Comparison of ENCODE assay signal across 15 cellular contexts in genomic region chr4:1879491-1879890, GRCh38. TPM values are rescaled to one million over a fixed set of nuclear protein-coding genes. Genes with fewer than 3 reads are reported as not detected.
DNase-seq lines count a peak whose midpoint lies in the region; ATAC-seq and TF ChIP-seq lines count a peak whose summit lies in the region.
"Had no signal": no experiment of that assay in that cellular context is flagged by ENCODE, and none has a peak within 500 bp of the region (broad histone marks: within the 10 kb centered on the region; RNA-seq: fewer than 3 reads in every experiment).

No MANE protein-coding gene starts in this region.

- no peaks in the 10 kb centered on the region for H3K9me3 Mint-ChIP-seq in Caco-2 (ENCODE audit: unreplicated experiment)
- no peaks in the 10 kb centered on the region for H3K9me3 Mint-ChIP-seq in activated T-helper 2 cell treated with anti-CD3 and anti-CD28 coated beads, Interferon-gamma antibody, Interleukin-2, Interleukin-4, amounts not matched to agents 10 μg/mL and 5 μg/mL and 100 μg/mL, durations not matched to agents 14 hours and 24 hours and 36 hours
- H3K9me3 Mint-ChIP-seq: CD4-positive, alpha-beta memory T cell had no signal

- no peak overlapping the region for H2BK5ac ChIP-seq in neuronal stem cell (ENCODE audit: low read length)

- H3K18ac ChIP-seq in neuronal stem cell (ENCODE audit: low read length), result no peak overlapping the region

- no peak overlapping the region for H2AK5ac ChIP-seq in neuronal stem cell (ENCODE audit: low read depth, low read length)

- H3K9me3 ChIP-seq in Caco-2, result no peaks in the 10 kb centered on the region
- no peaks in the 10 kb centered on the region for H3K9me3 ChIP-seq in Loucy (ENCODE audit: insufficient read depth, low read depth, low read length)
- H3K9me3 ChIP-seq in neuronal stem cell (replicated peaks in 1 of 2; ENCODE audit: control insufficient read depth in 2 of 2, insufficient read depth in 1 of 2, low read depth in 1 of 2, low read length in 2 of 2), result peaks cover 5 to 8% of the 10 kb centered on the region in 2 donors
- H3K9me3 ChIP-seq: right lobe of liver had no signal

- H3K4me1 Mint-ChIP-seq in Caco-2 (ENCODE audit: low read depth, unreplicated experiment), result peaks cover 33% of the 10 kb centered on the region
- H3K4me1 Mint-ChIP-seq in activated T-helper 2 cell treated with anti-CD3 and anti-CD28 coated beads, Interferon-gamma antibody, Interleukin-2, Interleukin-4, amounts not matched to agents 10 μg/mL and 5 μg/mL and 100 μg/mL, durations not matched to agents 14 hours and 24 hours and 36 hours (ENCODE audit: low read depth), result peaks cover 47% of the 10 kb centered on the region

- no peak overlapping the region for H3K23ac ChIP-seq in neuronal stem cell (ENCODE audit: low read depth, low read length, poor library complexity)

- H3K9me2 ChIP-seq in Loucy (replicated peaks; ENCODE audit: low read depth, low read length), result no peaks in the 10 kb centered on the region

- H3K14ac ChIP-seq in neuronal stem cell (ENCODE audit: low read length), result no peak overlapping the region

- BruUV-seq in Caco-2 (replicated peaks; lab: Mats Ljungman, UMichigan), result no TSS peak

- intact Hi-C loops in Caco-2 (cut with micrococcal nuclease; ENCODE audit: unreplicated experiment), result no loop called here
- intact Hi-C loops in activated T-helper 2 cell treated with anti-CD3 and anti-CD28 coated beads, Interferon-gamma antibody, Interleukin-2, Interleukin-4, amounts not matched to agents 10 μg/mL and 5 μg/mL and 100 μg/mL, durations not matched to agents 14 hours and 24 hours and 36 hours (cut with micrococcal nuclease), result no loop called here

- WGBS in neuronal stem cell (ENCODE audit: extremely low coverage in 2 of 2, insufficient read length in 2 of 2, insufficient replicate concordance in 1 of 2), 2 donors, result no CpG with 5 or more reads among the region's 4 CpGs

- H3K4ac ChIP-seq in neuronal stem cell (ENCODE audit: low read length), result no peak overlapping the region

- H3K79me2 ChIP-seq in Loucy (ENCODE audit: insufficient read depth, low read length), result peaks cover 99% of the 10 kb centered on the region

- no peak overlapping the region for H4K91ac ChIP-seq in neuronal stem cell (ENCODE audit: low read depth, low read length, poor library complexity)

- no peak overlapping the region for H2BK120ac ChIP-seq in neuronal stem cell (ENCODE audit: low read depth, low read length)

- H2BK15ac ChIP-seq in neuronal stem cell (ENCODE audit: low read length), result no peak overlapping the region

- peak overlapping the region; percentile 88 for H3K27ac Mint-ChIP-seq in Caco-2 (ENCODE audit: unreplicated experiment)
- peak overlapping the region; percentile 46 for H3K27ac Mint-ChIP-seq in activated T-helper 2 cell treated with anti-CD3 and anti-CD28 coated beads, Interferon-gamma antibody, Interleukin-2, Interleukin-4, amounts not matched to agents 10 μg/mL and 5 μg/mL and 100 μg/mL, durations not matched to agents 14 hours and 24 hours and 36 hours

- no peak for ATAC-seq in GM21825 (IDR thresholded peaks at IDR 0.05; ENCODE audit: unreplicated experiment)
- ATAC-seq: HCT116 had no signal

- H3K27me3 ChIP-seq in Caco-2 (replicated peaks; ENCODE audit: control insufficient read depth, insufficient read depth, low read length) (no peaks in the 10 kb centered on the region), Loucy (ENCODE audit: insufficient read depth, low read length, poor library complexity, severe bottlenecking) (no peaks in the 10 kb centered on the region), neuronal stem cell (ENCODE audit: control insufficient read depth in 3 of 3, insufficient read depth in 3 of 3, low read depth in 1 of 3, low read length in 3 of 3) (no peaks in the 10 kb centered on the region)
- H3K27me3 ChIP-seq: right lobe of liver had no signal

- H3K9ac ChIP-seq in Loucy (ENCODE audit: low read depth, low read length, poor library complexity, severe bottlenecking), result no peak overlapping the region
- H3K9ac ChIP-seq in neuronal stem cell (ENCODE audit: low read depth, low read length, poor library complexity), result peak overlapping the region; percentile 9

- no peaks in the 10 kb centered on the region for H3K27me3 Mint-ChIP-seq in Caco-2 (ENCODE audit: insufficient read depth, unreplicated experiment)
- no peaks in the 10 kb centered on the region for H3K27me3 Mint-ChIP-seq in activated T-helper 2 cell treated with anti-CD3 and anti-CD28 coated beads, Interferon-gamma antibody, Interleukin-2, Interleukin-4, amounts not matched to agents 10 μg/mL and 5 μg/mL and 100 μg/mL, durations not matched to agents 14 hours and 24 hours and 36 hours (ENCODE audit: low read depth)
- H3K27me3 Mint-ChIP-seq: CD4-positive, alpha-beta memory T cell had no signal

- H2BK12ac ChIP-seq in neuronal stem cell (ENCODE audit: low read length), result no peak overlapping the region

- DNase-seq in Caco-2 (no peak), neuronal stem cell (ENCODE audit: low spot score) (no peak), GM20000 (ENCODE audit: low spot score) (no peak)
- no peak for DNase-seq in activated T-helper 2 cell treated with anti-CD3 and anti-CD28 coated beads, Interferon-gamma antibody, Interleukin-2, Interleukin-4, amounts not matched to agents 10 μg/mL and 5 μg/mL and 100 μg/mL, durations not matched to agents 14 hours and 24 hours and 36 hours (ENCODE audit: low spot score)
- no peak for DNase-seq in activated effector memory CD4-positive, alpha-beta T cell treated with Interleukin-2 at 50 U/mL for 16 hours
- DNase-seq: activated CD4-positive, alpha-beta T cell treated with anti-CD3 and anti-CD28 coated beads for 48 hours; CD4-positive, alpha-beta memory T cell; head of caudate nucleus; NCI-H1436; right lobe of liver; stimulated activated CD4-positive, alpha-beta T cell treated with anti-CD3 and anti-CD28 coated beads, Interleukin-2, amount 100 ng/mL, for 24 hours had no signal

- no peaks in the 10 kb centered on the region for H3F3A ChIP-seq in Loucy (ENCODE audit: low read depth)

- no peak overlapping the region for H3K4me3 ChIP-seq in Caco-2 (ENCODE audit: low read depth, low read length)
- H3K4me3 ChIP-seq in Loucy (ENCODE audit: low read length, poor library complexity, severe bottlenecking), result no peak overlapping the region
- H3K4me3 ChIP-seq in neuronal stem cell (ENCODE audit: low read length in 2 of 2), result no peak overlapping the region
- H3K4me3 ChIP-seq: coronary artery, right lobe of liver had no signal

- no peak overlapping the region for H2AFZ ChIP-seq in Loucy (ENCODE audit: low read length)
- H2AFZ ChIP-seq in neuronal stem cell (ENCODE audit: low read length), result no peak overlapping the region

- H3K36me3 ChIP-seq in Caco-2 (ENCODE audit: control insufficient read depth, insufficient read depth, low read length) (no peaks in the 10 kb centered on the region), Loucy (ENCODE audit: insufficient read depth, low read length) (no peaks in the 10 kb centered on the region), neuronal stem cell (replicated peaks in 1 of 2; ENCODE audit: control insufficient read depth in 2 of 2, insufficient read depth in 2 of 2, low read length in 2 of 2) (peaks cover 14 to 49% of the 10 kb centered on the region in 2 donors)
- H3K36me3 ChIP-seq: right lobe of liver had no signal

- H3K4me1 ChIP-seq in Caco-2, result peaks cover 24% of the 10 kb centered on the region
- H3K4me1 ChIP-seq in Loucy (ENCODE audit: insufficient read depth, low read length, poor library complexity, severe bottlenecking), result peaks cover 23% of the 10 kb centered on the region
- peaks cover 8 to 11% of the 10 kb centered on the region in 2 donors for H3K4me1 ChIP-seq in neuronal stem cell (ENCODE audit: control insufficient read depth in 2 of 2, insufficient read depth in 1 of 2, low read depth in 1 of 2, low read length in 2 of 2)

- no peak overlapping the region for H3K27ac ChIP-seq in neuronal stem cell (replicated peaks; ENCODE audit: low read length)
- H3K27ac ChIP-seq: coronary artery had no signal

- H3K4me3 Mint-ChIP-seq in Caco-2 (ENCODE audit: unreplicated experiment), result no peak overlapping the region
- H3K4me3 Mint-ChIP-seq in activated T-helper 2 cell treated with anti-CD3 and anti-CD28 coated beads, Interferon-gamma antibody, Interleukin-2, Interleukin-4, amounts not matched to agents 10 μg/mL and 5 μg/mL and 100 μg/mL, durations not matched to agents 14 hours and 24 hours and 36 hours (ENCODE audit: low read depth), result no peak overlapping the region
- H3K4me3 Mint-ChIP-seq: CD4-positive, alpha-beta memory T cell had no signal

- H3K79me1 ChIP-seq in neuronal stem cell (ENCODE audit: low read depth, low read length), result peaks cover 9% of the 10 kb centered on the region

- H3K36me3 Mint-ChIP-seq in Caco-2 (ENCODE audit: insufficient read depth, unreplicated experiment), result peaks cover 33% of the 10 kb centered on the region
- H3K36me3 Mint-ChIP-seq in activated T-helper 2 cell treated with anti-CD3 and anti-CD28 coated beads, Interferon-gamma antibody, Interleukin-2, Interleukin-4, amounts not matched to agents 10 μg/mL and 5 μg/mL and 100 μg/mL, durations not matched to agents 14 hours and 24 hours and 36 hours (ENCODE audit: low read depth), result peaks cover 47% of the 10 kb centered on the region
- H3K36me3 Mint-ChIP-seq: CD4-positive, alpha-beta memory T cell had no signal

- H3K4me2 ChIP-seq in Loucy (ENCODE audit: low read depth, low read length, poor library complexity, severe bottlenecking), result peak overlapping the region; percentile 43
- H3K4me2 ChIP-seq in neuronal stem cell (ENCODE audit: insufficient read depth, low read length, poor library complexity, severe bottlenecking), result no peak overlapping the region

- H4K8ac ChIP-seq in neuronal stem cell (ENCODE audit: low read depth, low read length), result no peak overlapping the region

- TF ChIP-seq CTCF in Caco-2 (IDR thresholded peaks at IDR 0.05; ENCODE audit: insufficient read depth in 1 of 2, low read depth in 1 of 2, low read length in 1 of 2, severe bottlenecking in 1 of 2, unreplicated experiment in 1 of 2) (no peak), Loucy (conservative IDR thresholded peaks at IDR 0.05; ENCODE audit: low read length) (no peak), GM20000 (IDR thresholded peaks at IDR 0.05; ENCODE audit: extremely low read depth, missing control alignments) (no peak)

- H4K20me1 ChIP-seq in Loucy (ENCODE audit: insufficient read depth, low read length, poor library complexity, severe bottlenecking), result peaks cover 84% of the 10 kb centered on the region

- CTCF ChIA-PET in Caco-2 (lab: Charles Lee), result no interaction called here

- POLR2A ChIA-PET in Caco-2 (lab: Charles Lee), result no interaction called here

RNA-seq across cellular contexts. Expression of gene NSD2, which starts 8.3 kb away (rescaled TPM):
- 113 and 122 TPM in 2 replicates for total RNA-seq in Caco-2 (2022)
- 208 and 214 TPM in 2 replicates for total RNA-seq in activated T-helper 2 cell treated with anti-CD3 and anti-CD28 coated beads, Interferon-gamma antibody, Interleukin-2, Interleukin-4, amounts not matched to agents 10 μg/mL and 5 μg/mL and 100 μg/mL, durations not matched to agents 14 hours and 24 hours and 36 hours
- polyA plus RNA-seq in neuronal stem cell (2013, experiment 1 of 2), result 119 TPM
- polyA plus RNA-seq in neuronal stem cell (2013, experiment 2 of 2), result 115 TPM

RNA-seq across cellular contexts. Expression of gene LETM1, which starts 23.5 kb away (rescaled TPM):
- total RNA-seq in Caco-2 (2022), result 63.9 and 68.9 TPM in 2 replicates
- 76.6 and 78.6 TPM in 2 replicates for total RNA-seq in activated T-helper 2 cell treated with anti-CD3 and anti-CD28 coated beads, Interferon-gamma antibody, Interleukin-2, Interleukin-4, amounts not matched to agents 10 μg/mL and 5 μg/mL and 100 μg/mL, durations not matched to agents 14 hours and 24 hours and 36 hours
- polyA plus RNA-seq in neuronal stem cell (2013, experiment 1 of 2), result 12.8 TPM
- 13.8 TPM for polyA plus RNA-seq in neuronal stem cell (2013, experiment 2 of 2)
